ENCODE assay signal across 31 cellular contexts in the genomic region with DNA sequence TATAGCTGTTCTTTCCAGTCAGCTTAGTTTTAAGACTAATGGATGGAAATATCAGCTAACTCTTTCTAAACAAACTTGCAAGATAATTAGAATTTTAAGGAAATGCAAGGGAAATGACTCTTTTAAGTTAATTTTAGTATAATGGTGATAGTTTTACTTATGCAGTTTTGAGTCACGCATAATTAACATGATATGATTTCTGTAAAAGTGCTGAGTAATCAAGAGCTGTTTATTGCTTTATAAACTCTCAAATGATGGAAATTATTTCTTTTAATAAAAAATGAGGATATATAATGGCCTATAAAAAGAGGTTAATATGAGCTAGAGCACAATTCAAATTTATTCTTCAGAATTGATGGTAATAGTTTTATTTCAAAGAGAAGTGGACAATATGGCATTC.
"Had no signal": no experiment of that assay in that cellular context is flagged by ENCODE, and none has a peak within 500 bp of the region (broad histone marks: within the 10 kb centered on the region; RNA-seq: fewer than 3 reads in every experiment).

No MANE protein-coding gene starts in this region.

- H3K36me3 ChIP-seq: ascending aorta, cardiac muscle cell had no signal

- H3K4me1 ChIP-seq: ascending aorta had no signal

- H3K27me3 ChIP-seq: ascending aorta, cardiac muscle cell had no signal

- H3K4me3 ChIP-seq: ascending aorta, cardiac muscle cell had no signal

- FAIRE-seq: bronchial epithelial cell, TTC549 had no signal

- H3K9me3 ChIP-seq: ascending aorta had no signal

- H3K27ac ChIP-seq: ascending aorta, cardiac muscle cell, VCaP had no signal

- ATAC-seq: activated CD4-positive, alpha-beta T cell treated with anti-CD3 and anti-CD28 coated beads for 36 hours; activated CD8-positive, alpha-beta memory T cell treated with anti-CD3 and anti-CD28 coated beads, Interleukin-2, amount 10 ng/mL, durations not matched to agents 7 days and 5 days; activated CD8-positive, alpha-beta T cell treated with anti-CD3 and anti-CD28 coated beads, Interleukin-2, amount 10 ng/mL, durations not matched to agents 7 days and 5 days; activated naive CD8-positive, alpha-beta T cell treated with anti-CD3 and anti-CD28 coated beads, Interleukin-2, amount 50 U/mL, for 24 hours had no signal

- DNase-seq: activated B cell treated with CpG ODN at 0.5 μM for 24 hours; activated CD4-positive, alpha-beta memory T cell treated with anti-CD3 and anti-CD28 coated beads, Interleukin-2, amount 10 ng/mL, durations not matched to agents 7 days and 5 days; activated CD4-positive, alpha-beta T cell treated with anti-CD3 and anti-CD28 coated beads for 1 hour; activated CD4-positive, alpha-beta T cell treated with anti-CD3 and anti-CD28 coated beads for 36 hours; activated CD4-positive, alpha-beta T cell treated with anti-CD3 and anti-CD28 coated beads for 48 hours; activated CD4-positive, alpha-beta T cell treated with anti-CD3 and anti-CD28 coated beads, Interleukin-2, amount 10 ng/mL, durations not matched to agents 7 days and 5 days; activated CD4-positive, alpha-beta T cell treated with anti-CD3 and anti-CD28 coated beads, Interleukin-2, amount 50 U/mL, for 48 hours; activated CD8-positive, alpha-beta memory T cell treated with anti-CD3 and anti-CD28 coated beads for 24 hours; activated CD8-positive, alpha-beta memory T cell treated with anti-CD3 and anti-CD28 coated beads, Interleukin-2, amount 10 ng/mL, durations not matched to agents 7 days and 5 days; activated CD8-positive, alpha-beta memory T cell treated with anti-CD3 and anti-CD28 coated beads, Interleukin-2, amount 50 U/mL, for 48 hours; activated CD8-positive, alpha-beta T cell treated with anti-CD3 and anti-CD28 coated beads, Interleukin-2, amount 10 ng/mL, durations not matched to agents 7 days and 5 days; activated effector memory CD4-positive, alpha-beta T cell treated with Interleukin-2 at 50 U/mL for 16 hours; activated gamma-delta T cell; activated naive CD4-positive, alpha-beta T cell treated with anti-CD3 and anti-CD28 coated beads, Interleukin-2, amount 10 ng/mL, durations not matched to agents 7 days and 5 days; activated naive CD4-positive, alpha-beta T cell treated with Interleukin-2 at 50 U/mL for 16 hours; activated naive CD8-positive, alpha-beta T cell treated with anti-CD3 and anti-CD28 coated beads, Interleukin-2, amount 10 ng/mL, durations not matched to agents 7 days and 5 days; activated naive CD8-positive, alpha-beta T cell treated with anti-CD3 and anti-CD28 coated beads, Interleukin-2, amount 50 U/mL, for 24 hours; activated T-cell treated with anti-CD3 and anti-CD28 coated beads, Interleukin-2, amount 50 U/mL, for 24 hours; activated T-cell treated with anti-CD3 and anti-CD28 coated beads, Interleukin-2, amount 50 U/mL, for 48 hours; amygdala; anterior cingulate cortex; caudate nucleus; cerebellar nuclear complex; T-helper 1 cell; T-helper 2 cell; T-helper 9 cell had no signal
